13 cellular contexts compared by ENCODE assay signal in genomic region chr7:7889791-7890568, GRCh38.
"Had no signal": no experiment of that assay in that cellular context is flagged by ENCODE, and none has a peak within 500 bp of the region (broad histone marks: within the 10 kb centered on the region; RNA-seq: fewer than 3 reads in every experiment).

No MANE protein-coding gene starts in this region.

- DNase-seq: activated CD4-positive, alpha-beta T cell treated with anti-CD3 and anti-CD28 coated beads for 48 hours; activated naive CD4-positive, alpha-beta T cell treated with anti-CD3 and anti-CD28 coated beads for 36 hours; activated T-cell treated with anti-CD3 and anti-CD28 coated beads for 4 hours; adrenal gland; caudate nucleus; colonic mucosa; kidney; pancreas; retina; T1000 had no signal

- H3K4me3 ChIP-seq: adrenal gland, colonic mucosa, gastroesophageal sphincter, pancreas had no signal

- H3K4me1 Mint-ChIP-seq: activated T-helper 17 cell treated with anti-CD3 and anti-CD28 coated beads, Interleukin-2, amount 50 U/mL, for 72 hours had no signal

- H3K27ac ChIP-seq: adrenal gland, colonic mucosa, gastroesophageal sphincter, pancreas had no signal

- H3K9me3 Mint-ChIP-seq: activated naive CD4-positive, alpha-beta T cell treated with anti-CD3 and anti-CD28 coated beads for 36 hours; activated T-helper 17 cell treated with anti-CD3 and anti-CD28 coated beads, Interleukin-2, amount 50 U/mL, for 72 hours; neural crest cell had no signal

- H3K27me3 ChIP-seq: adrenal gland, colonic mucosa, gastroesophageal sphincter, pancreas had no signal

- H3K27ac Mint-ChIP-seq: activated naive CD4-positive, alpha-beta T cell treated with anti-CD3 and anti-CD28 coated beads for 36 hours; activated T-helper 17 cell treated with anti-CD3 and anti-CD28 coated beads, Interleukin-2, amount 50 U/mL, for 72 hours had no signal

- H3K36me3 ChIP-seq: adrenal gland, colonic mucosa, gastroesophageal sphincter, pancreas had no signal

- H3K4me3 Mint-ChIP-seq: activated naive CD4-positive, alpha-beta T cell treated with anti-CD3 and anti-CD28 coated beads for 36 hours; activated T-helper 17 cell treated with anti-CD3 and anti-CD28 coated beads, Interleukin-2, amount 50 U/mL, for 72 hours; neural crest cell had no signal

- H3K27me3 Mint-ChIP-seq: activated T-helper 17 cell treated with anti-CD3 and anti-CD28 coated beads, Interleukin-2, amount 50 U/mL, for 72 hours had no signal

- H3K9me3 ChIP-seq: adrenal gland, colonic mucosa, gastroesophageal sphincter, pancreas had no signal

- ATAC-seq: activated T-helper 17 cell treated with anti-CD3 and anti-CD28 coated beads, Interleukin-2, amount 50 U/mL, for 72 hours; gastroesophageal sphincter; pancreas had no signal

- H3K4me1 ChIP-seq: colonic mucosa, gastroesophageal sphincter, pancreas had no signal
